27 cellular contexts compared by ENCODE assay signal in the genomic region with DNA sequence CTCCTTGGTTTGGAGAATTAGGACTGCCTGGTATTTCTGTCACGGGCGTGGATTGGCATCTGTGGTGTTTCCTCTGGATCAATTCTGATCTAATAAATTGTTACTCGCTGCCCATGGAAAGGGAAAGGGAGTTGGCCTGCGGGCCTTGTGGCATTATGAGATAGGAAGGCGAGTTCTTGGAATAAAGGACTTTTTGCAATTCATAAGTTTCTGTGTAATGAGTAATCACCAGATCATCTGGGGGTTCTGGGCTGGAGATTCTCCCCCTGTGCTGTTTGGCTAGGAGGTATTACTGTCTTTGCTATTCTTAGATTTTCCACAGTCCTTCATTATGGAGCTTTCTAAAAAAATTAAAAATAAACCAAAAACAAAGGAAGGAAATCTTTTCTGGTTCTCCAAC.
"Had no signal": no experiment of that assay in that cellular context is flagged by ENCODE, and none has a peak within 500 bp of the region (broad histone marks: within the 10 kb centered on the region; RNA-seq: fewer than 3 reads in every experiment).

No MANE protein-coding gene starts in this region.

- H3K4me1 ChIP-seq: adrenal gland, ascending aorta, heart left ventricle, neural progenitor cell, parathyroid adenoma, right atrium auricular region, testis, transverse colon had no signal

- H3K27ac ChIP-seq: adrenal gland, ascending aorta, heart left ventricle, neural progenitor cell, parathyroid adenoma, psoas muscle, right atrium auricular region, testis, transverse colon had no signal

- H3K36me3 ChIP-seq: adrenal gland, ascending aorta, heart left ventricle, neural progenitor cell, right atrium auricular region, transverse colon had no signal

- H3K27me3 ChIP-seq: adrenal gland, ascending aorta, neural progenitor cell, right atrium auricular region, testis had no signal

- ATAC-seq: effector memory CD8-positive, alpha-beta T cell; heart left ventricle; natural killer cell; psoas muscle; stimulated activated naive CD8-positive, alpha-beta T cell treated with anti-CD3 and anti-CD28 coated beads, Interleukin-15, Interleukin-2, amounts not matched to agents 100 U/mL and 50 U/mL, for 24 hours had no signal

- H3K9me3 ChIP-seq: adrenal gland, ascending aorta, heart left ventricle, psoas muscle, right atrium auricular region, testis, transverse colon had no signal

- H3K4me3 ChIP-seq: adrenal gland, ascending aorta, heart left ventricle, neural progenitor cell, psoas muscle, right atrium auricular region, testis, transverse colon had no signal

- DNase-seq: activated CD4-positive, alpha-beta memory T cell treated with anti-CD3 and anti-CD28 coated beads for 36 hours; activated CD4-positive, alpha-beta T cell treated with anti-CD3 and anti-CD28 coated beads, Interleukin-2, amount 10 ng/mL, durations not matched to agents 24 days and 14 days; activated CD4-positive, CD25-positive, alpha-beta regulatory T cell treated with anti-CD3 and anti-CD28 coated beads, Interleukin-2, amount 50 U/mL, for 72 hours; activated CD8-positive, alpha-beta memory T cell treated with anti-CD3 and anti-CD28 coated beads, Interleukin-2, amount 50 U/mL, for 4 hours; activated effector memory CD4-positive, alpha-beta T cell treated with anti-CD3 and anti-CD28 coated beads, Interleukin-2, amount 50 U/mL, for 16 hours; activated naive CD4-positive, alpha-beta T cell treated with anti-CD3 and anti-CD28 coated beads for 36 hours; activated naive CD8-positive, alpha-beta T cell treated with anti-CD3 and anti-CD28 coated beads for 36 hours; activated T-cell treated with anti-CD3 and anti-CD28 coated beads, Interleukin-2, amount 50 U/mL, for 1 hour; adrenal gland; caudate nucleus; cortex of kidney; effector memory CD8-positive, alpha-beta T cell; heart left ventricle; hypothalamus; mesenchymal stem cell; natural killer cell; occipital lobe; psoas muscle; stimulated activated CD4-positive, alpha-beta T cell treated with anti-CD3 and anti-CD28 coated beads, Interleukin-12 subunit alpha, Interleukin-12 subunit beta, amount 100 ng/mL, for 4 hours; stimulated activated CD4-positive, alpha-beta T cell treated with anti-CD3 and anti-CD28 coated beads, Interleukin-4, amount 100 ng/mL, for 1 hour; stimulated activated naive CD8-positive, alpha-beta T cell treated with anti-CD3 and anti-CD28 coated beads, Interleukin-15, Interleukin-2, amounts not matched to agents 100 U/mL and 50 U/mL, for 24 hours; testis; transverse colon had no signal
